Comparison of ENCODE assay signal across 12 cellular contexts in genomic region chr2:70557171-70557838, GRCh38. TPM values are rescaled to one million over a fixed set of nuclear protein-coding genes. Genes with fewer than 3 reads are reported as not detected.
DNase-seq lines count a peak whose midpoint lies in the region; ATAC-seq and TF ChIP-seq lines count a peak whose summit lies in the region.
"Had no signal": no experiment of that assay in that cellular context is flagged by ENCODE, and none has a peak within 500 bp of the region (broad histone marks: within the 10 kb centered on the region; RNA-seq: fewer than 3 reads in every experiment).

No MANE protein-coding gene starts in this region.

- no peak overlapping the region for H3K27ac Mint-ChIP-seq in glutamatergic neuron (ENCODE audit: unreplicated experiment)
- H3K27ac Mint-ChIP-seq: naive B cell had no signal

- H3F3A ChIP-seq in PC-9 (ENCODE audit: insufficient read depth, low read depth) = peaks cover 19% of the 10 kb centered on the region; the same call in 1 of the 2 replicates

- H3K36me3 Mint-ChIP-seq in glutamatergic neuron (ENCODE audit: unreplicated experiment) = peaks cover 4% of the 10 kb centered on the region
- H3K36me3 Mint-ChIP-seq: naive B cell had no signal

- H3K27me3 ChIP-seq in PC-9 (ENCODE audit: insufficient read depth, low read depth) (no peaks in the 10 kb centered on the region), thyroid gland (no peaks in the 10 kb centered on the region)

- H3K27ac ChIP-seq in PC-9 (no peak overlapping the region), thyroid gland (peak overlapping the region in 2 of 3 donors; percentile 13 to 32)
- H3K27ac ChIP-seq: heart left ventricle had no signal

- no peaks in the 10 kb centered on the region for H3K36me3 ChIP-seq in PC-9 (ENCODE audit: low read depth)
- no peaks in the 10 kb centered on the region for H3K36me3 ChIP-seq in thyroid gland
- H3K36me3 ChIP-seq: heart left ventricle had no signal

- peaks cover 19% of the 10 kb centered on the region for H3K4me1 Mint-ChIP-seq in glutamatergic neuron (ENCODE audit: low read depth, unreplicated experiment)

- H4K20me1 ChIP-seq in PC-9 (ENCODE audit: insufficient read depth) = no peaks in the 10 kb centered on the region

- ATAC-seq in HG02623 (IDR thresholded peaks at IDR 0.05; ENCODE audit: unreplicated experiment) (no peak), GM18505 (IDR thresholded peaks at IDR 0.05; ENCODE audit: unreplicated experiment) (no peak)
- ATAC-seq: heart left ventricle had no signal

- no peak overlapping the region for H2AFZ ChIP-seq in PC-9

- H3K27me3 Mint-ChIP-seq in glutamatergic neuron (ENCODE audit: unreplicated experiment) = peaks cover 20% of the 10 kb centered on the region

- intact Hi-C loops in PC-9 (cut with micrococcal nuclease; ENCODE audit: unreplicated experiment) (no loop called here), thyroid gland (cut with DNase I) (no loop called here)

- H3K9me3 ChIP-seq in PC-9 (ENCODE audit: insufficient read depth, low read depth) = no peaks in the 10 kb centered on the region
- no peaks in the 10 kb centered on the region for H3K9me3 ChIP-seq in thyroid gland
- H3K9me3 ChIP-seq: heart left ventricle had no signal

- DNase-seq in NCI-H2081 (lab: John Stamatoyannopoulos, UW) (peak; percentile 16 to 58), NCI-H2081 treated with DMSO at 0.1 percent for 48 hours (lab: John Stamatoyannopoulos, UW) (no peak), PC-9 (peak in 1 of 2 experiments; percentile 56), glutamatergic neuron (no peak), thyroid gland (peak; percentile 54 to 56), GOT3 (lab: John Stamatoyannopoulos, UW) (no peak)
- DNase-seq: cortex of kidney; heart left ventricle; naive B cell; stimulated activated CD4-positive, alpha-beta T cell treated with anti-CD3 and anti-CD28 coated beads, Interleukin-2, amount 100 ng/mL, for 24 hours had no signal

- 31 to 33% methylated on average over 6 of the region's 6 CpGs for WGBS in thyroid gland, 2 donors

- H3K9me2 ChIP-seq in PC-9 (ENCODE audit: insufficient read depth) = no peaks in the 10 kb centered on the region

- TF ChIP-seq CTCF in PC-9 (conservative IDR thresholded peaks at IDR 0.05) (no peak), glutamatergic neuron (IDR thresholded peaks at IDR 0.05; ENCODE audit: partially characterized antibody, unreplicated experiment) (no peak), thyroid gland (IDR thresholded peaks at IDR 0.05) (no peak)

- H3K4me1 ChIP-seq in PC-9 (replicated peaks; ENCODE audit: insufficient read depth) (peaks cover 41% of the 10 kb centered on the region), thyroid gland (peaks cover 6 to 19% of the 10 kb centered on the region in 2 donors)

- no TSS peak for BruUV-seq in PC-9 (replicated peaks; lab: Mats Ljungman, UMichigan)

- H3K9me3 Mint-ChIP-seq in glutamatergic neuron (ENCODE audit: unreplicated experiment) = no peaks in the 10 kb centered on the region

- no peak overlapping the region for H3K4me3 ChIP-seq in PC-9
- H3K4me3 ChIP-seq in thyroid gland (replicated peaks in 1 of 3) = no peak overlapping the region
- H3K4me3 ChIP-seq: heart left ventricle had no signal

- peak overlapping the region; percentile 48 for H3K4me3 Mint-ChIP-seq in glutamatergic neuron (ENCODE audit: unreplicated experiment)

- peaks cover 17% of the 10 kb centered on the region for H3K79me2 ChIP-seq in PC-9 (ENCODE audit: low read depth)

- POLR2A ChIA-PET in PC-9 (lab: Charles Lee; ENCODE audit: unreplicated experiment) = interaction anchor here (0.6 kb wide), 4 partner anchors 26 to 61 kb away, joined by 4 to 7 read pairs (median 6); no protein-coding TSS in a partner anchor

- peak in 1 of 2 donors; percentile 58 for TF ChIP-seq POLR2A in thyroid gland (IDR thresholded peaks at IDR 0.05)
- TF ChIP-seq POLR2A in GM18505 (IDR thresholded peaks at IDR 0.05; ENCODE audit: borderline replicate concordance, extremely low read depth, insufficient read depth, insufficient read length) = no peak

- peak overlapping the region; percentile 22; the same call in 1 of the 2 replicates for H3K4me2 ChIP-seq in PC-9

- CTCF ChIA-PET in PC-9 (lab: Charles Lee) = interaction anchor here (0.7 to 1.9 kb wide), 3 partner anchors 13 to 60 kb away, joined by 3 to 7 read pairs (median 4); no protein-coding TSS in a partner anchor

RNA-seq across cellular contexts. Expression of gene TGFA, which starts 3.7 kb away (rescaled TPM):
- total RNA-seq in PC-9 (2021) = 27.7 and 36.4 TPM in 2 replicates
- total RNA-seq in glutamatergic neuron (ENCODE audit: unreplicated experiment) = 4.7 TPM
- total RNA-seq in thyroid gland = 10 to 100 TPM; 12.9 to 23.0 (median 18.6) TPM

Comparison
In these comparisons a context has a peak if more than half of its experiments do, and no peak if none do; other contexts are left out.
1. DNase-seq: peak in NCI-H2081 (2 of 2) and thyroid gland (2 of 2); none in NCI-H2081 treated with DMSO at 0.1 percent for 48 hours (single experiment), glutamatergic neuron (single experiment) and GOT3 (single experiment).